30 cellular contexts compared by ENCODE assay signal in genomic region chr4:53649357-53649756, GRCh38. TPM values are rescaled to one million over a fixed set of nuclear protein-coding genes. Genes with fewer than 3 reads are reported as not detected.
"Had no signal": no experiment of that assay in that cellular context is flagged by ENCODE, and none has a peak within 500 bp of the region (broad histone marks: within the 10 kb centered on the region; RNA-seq: fewer than 3 reads in every experiment).

No MANE protein-coding gene starts in this region.

- DNase-seq: activated CD4-positive, alpha-beta memory T cell treated with anti-CD3 and anti-CD28 coated beads for 36 hours; activated CD4-positive, alpha-beta T cell treated with anti-CD3 and anti-CD28 coated beads for 48 hours; activated CD8-positive, alpha-beta memory T cell treated with anti-CD3 and anti-CD28 coated beads, Interleukin-2, amount 50 U/mL, for 4 hours; activated effector memory CD4-positive, alpha-beta T cell treated with anti-CD3 and anti-CD28 coated beads, Interleukin-2, amount 50 U/mL, for 16 hours; activated naive CD4-positive, alpha-beta T cell treated with anti-CD3 and anti-CD28 coated beads for 36 hours; activated naive CD8-positive, alpha-beta T cell treated with anti-CD3 and anti-CD28 coated beads for 36 hours; activated T-cell treated with anti-CD3 and anti-CD28 coated beads, Interleukin-2, amount 50 U/mL, for 1 hour; adrenal gland; aorta; body of pancreas; dermis blood vessel endothelial cell; effector CD4-positive, alpha-beta T cell; heart left ventricle; hypothalamus; immature natural killer cell; stimulated activated CD4-positive, alpha-beta T cell treated with anti-CD3 and anti-CD28 coated beads, Interleukin-12 subunit alpha, Interleukin-12 subunit beta, amount 100 ng/mL, for 4 hours; stimulated activated CD4-positive, alpha-beta T cell treated with anti-CD3 and anti-CD28 coated beads, Interleukin-4, amount 100 ng/mL, for 1 hour; T-helper 1 cell; thyroid gland; upper lobe of left lung had no signal

- H3K27me3 ChIP-seq: adrenal gland, body of pancreas, heart left ventricle, thyroid gland, upper lobe of left lung, vagina had no signal

- H3K27ac ChIP-seq: adrenal gland, body of pancreas, skin epidermis, thyroid gland, upper lobe of left lung had no signal

- FAIRE-seq: colon, endometrium had no signal

- H3K36me3 ChIP-seq: adrenal gland, heart left ventricle, thyroid gland, upper lobe of left lung, vagina had no signal

- ATAC-seq: activated CD4-positive, CD25-positive, alpha-beta regulatory T cell treated with anti-CD3 and anti-CD28 coated beads, Interleukin-2, amount 50 U/mL, for 24 hours; body of pancreas; heart left ventricle; left lobe of liver; sciatic nerve had no signal

- H3K9me3 ChIP-seq: adrenal gland, body of pancreas, heart left ventricle, thyroid gland, upper lobe of left lung, vagina had no signal

- H3K4me3 ChIP-seq: adrenal gland, body of pancreas, lung, skin epidermis, thyroid gland, upper lobe of left lung, vagina had no signal

RNA-seq across cellular contexts. Expression of gene LNX1, which starts 58.1 kb away (rescaled TPM):
- total RNA-seq: activated CD4-positive, alpha-beta memory T cell treated with anti-CD3 and anti-CD28 coated beads for 36 hours; activated CD8-positive, alpha-beta memory T cell treated with anti-CD3 and anti-CD28 coated beads for 36 hours; activated naive CD8-positive, alpha-beta T cell treated with anti-CD3 and anti-CD28 coated beads for 36 hours; activated T-helper 1 cell treated with anti-CD3 and anti-CD28 coated beads, Interleukin-12 subunit alpha, Interleukin-12 subunit beta, Interleukin-2, Interleukin-4 antibody, amounts not matched to agents 30 ng/mL and 10 ng/mL and 1 ng/mL, durations not matched to agents 14 hours and 24 hours and 36 hours had no signal
